17 cellular contexts compared by ENCODE assay signal in the genomic region with DNA sequence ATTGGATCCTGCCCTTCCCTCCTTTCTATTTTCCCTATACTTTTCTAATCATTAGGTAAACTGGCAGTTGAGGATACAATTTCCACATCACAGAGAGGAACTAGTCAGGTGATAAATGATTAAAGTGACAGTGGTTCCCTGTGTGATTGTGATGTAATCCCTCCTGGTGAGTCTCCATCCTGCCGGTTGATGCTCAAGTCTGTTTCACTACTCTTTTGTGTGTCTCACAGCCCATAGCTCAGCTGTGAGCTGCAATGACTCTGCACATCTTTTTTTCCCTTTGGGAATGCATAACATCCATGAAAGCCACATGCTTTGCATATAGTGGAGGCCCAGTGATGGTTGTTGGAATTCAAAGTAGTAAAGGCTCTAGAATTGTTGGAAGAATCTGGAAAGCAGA.
DNase-seq lines count a peak whose midpoint lies in the region; ATAC-seq and TF ChIP-seq lines count a peak whose summit lies in the region.
"Had no signal": no experiment of that assay in that cellular context is flagged by ENCODE, and none has a peak within 500 bp of the region (broad histone marks: within the 10 kb centered on the region; RNA-seq: fewer than 3 reads in every experiment).

No MANE protein-coding gene starts in this region.

- no peak overlapping the region for H3K27ac Mint-ChIP-seq in activated naive CD8-positive, alpha-beta T cell treated with anti-CD3 and anti-CD28 coated beads for 36 hours
- H3K27ac Mint-ChIP-seq in natural killer cell: peak overlapping the region in 1 of 2 donors; percentile 27
- H3K27ac Mint-ChIP-seq: mesothelial cell of epicardium had no signal

- H3K56ac ChIP-seq in mesendoderm (ENCODE audit: low read length): no peak overlapping the region

- no peak overlapping the region for H3K4me3 Mint-ChIP-seq in activated naive CD8-positive, alpha-beta T cell treated with anti-CD3 and anti-CD28 coated beads for 36 hours
- no peak overlapping the region for H3K4me3 Mint-ChIP-seq in natural killer cell
- H3K4me3 Mint-ChIP-seq: mesothelial cell of epicardium had no signal

- H3K9me3 Mint-ChIP-seq in activated naive CD8-positive, alpha-beta T cell treated with anti-CD3 and anti-CD28 coated beads for 36 hours: no peaks in the 10 kb centered on the region
- H3K9me3 Mint-ChIP-seq in natural killer cell: no peaks in the 10 kb centered on the region
- H3K9me3 Mint-ChIP-seq: mesothelial cell of epicardium had no signal

- H4K5ac ChIP-seq in mesendoderm (ENCODE audit: low read length): no peak overlapping the region

- peaks cover 39% of the 10 kb centered on the region for H3K4me1 Mint-ChIP-seq in activated naive CD8-positive, alpha-beta T cell treated with anti-CD3 and anti-CD28 coated beads for 36 hours
- peaks cover 0 to 10% of the 10 kb centered on the region in 2 donors for H3K4me1 Mint-ChIP-seq in natural killer cell

- no peak overlapping the region for H2BK5ac ChIP-seq in mesendoderm (ENCODE audit: low read length)

- H3K4me1 ChIP-seq in mesendoderm (ENCODE audit: control insufficient read depth, low read depth, low read length) (peaks cover 26% of the 10 kb centered on the region), colonic mucosa (no peaks in the 10 kb centered on the region)

- TF ChIP-seq CTCF in colonic mucosa (IDR thresholded peaks at IDR 0.05): no peak
- TF ChIP-seq CTCF in natural killer cell (IDR thresholded peaks at IDR 0.05): no peak

- no peak overlapping the region for H2BK120ac ChIP-seq in mesendoderm (ENCODE audit: low read depth, low read length)

- H4K8ac ChIP-seq in mesendoderm (ENCODE audit: low read depth, low read length): no peak overlapping the region

- DNase-seq in EL (peak; percentile 39), MV-4-11 (lab: John Stamatoyannopoulos, UW) (peak; percentile 73), cerebellum (ENCODE audit: low spot score) (peak; percentile 21), mesendoderm (peak; percentile 82), colonic mucosa (no peak), natural killer cell (no peak)
- DNase-seq in activated naive CD8-positive, alpha-beta T cell treated with anti-CD3 and anti-CD28 coated beads for 36 hours: no peak
- DNase-seq: amniotic stem cell; effector CD4-positive, alpha-beta T cell; GOT3; hypothalamus; KBM-7; NCI-H2081 treated with DMSO at 0.1 percent for 48 hours; PC-3; T1000 had no signal

- H3K79me2 ChIP-seq in mesendoderm (ENCODE audit: control insufficient read depth, insufficient read depth, low read length): no peaks in the 10 kb centered on the region

- H3K36me3 Mint-ChIP-seq in activated naive CD8-positive, alpha-beta T cell treated with anti-CD3 and anti-CD28 coated beads for 36 hours: peaks cover 55% of the 10 kb centered on the region
- peaks cover 11% of the 10 kb centered on the region for H3K36me3 Mint-ChIP-seq in natural killer cell

- peak overlapping the region; percentile 52 for H3K27ac ChIP-seq in mesendoderm (ENCODE audit: low read depth, low read length)
- H3K27ac ChIP-seq in colonic mucosa: no peak overlapping the region

- intact Hi-C loops in colonic mucosa (cut with DNase I) (no loop called here), natural killer cell (cut with micrococcal nuclease) (no loop called here)

- no peak overlapping the region for H3K9ac ChIP-seq in mesendoderm (ENCODE audit: low read length)
- H3K9ac ChIP-seq in colonic mucosa (ENCODE audit: low read depth in 2 of 2, low read length in 2 of 2): no peak overlapping the region

- H3K36me3 ChIP-seq in mesendoderm (ENCODE audit: control insufficient read depth, insufficient read depth, low read length) (peaks cover 5% of the 10 kb centered on the region), colonic mucosa (no peaks in the 10 kb centered on the region)

- H3K4ac ChIP-seq in mesendoderm (ENCODE audit: low read depth, low read length): no peak overlapping the region

- no peak for ATAC-seq in GM21825 (IDR thresholded peaks at IDR 0.05; ENCODE audit: unreplicated experiment)
- no peak for ATAC-seq in natural killer cell
- ATAC-seq: PC-3 had no signal

- H3K23ac ChIP-seq in mesendoderm (ENCODE audit: low read length): no peak overlapping the region

- no peak overlapping the region for H2BK15ac ChIP-seq in mesendoderm (replicated peaks; ENCODE audit: low read depth)

- no peaks in the 10 kb centered on the region for H3K79me1 ChIP-seq in mesendoderm (ENCODE audit: low read length)

- H3K4me3 ChIP-seq in mesendoderm (ENCODE audit: low read length) (no peak overlapping the region), colonic mucosa (no peak overlapping the region)

- H3K18ac ChIP-seq in mesendoderm (ENCODE audit: low read length): no peak overlapping the region

- WGBS in mesendoderm (ENCODE audit: extremely low coverage, insufficient coverage, low lambda C conversion rate): no CpG with 5 or more reads among the region's 1 CpG

- H2AK5ac ChIP-seq in mesendoderm (ENCODE audit: low read length): no peak overlapping the region

- no peaks in the 10 kb centered on the region for H3K9me3 ChIP-seq in colonic mucosa

- H3K27me3 ChIP-seq in mesendoderm (ENCODE audit: insufficient read depth, low read length, poor library complexity) (no peaks in the 10 kb centered on the region), colonic mucosa (no peaks in the 10 kb centered on the region)

- H3K27me3 Mint-ChIP-seq in activated naive CD8-positive, alpha-beta T cell treated with anti-CD3 and anti-CD28 coated beads for 36 hours: no peaks in the 10 kb centered on the region
- H3K27me3 Mint-ChIP-seq in natural killer cell (ENCODE audit: low read depth in 2 of 2): no peaks in the 10 kb centered on the region

- no peak overlapping the region for H3K4me2 ChIP-seq in mesendoderm (ENCODE audit: low read length)

Comparison
In these comparisons a context has a peak if more than half of its experiments do, and no peak if none do; other contexts are left out.
1. DNase-seq: peak in EL (single experiment), MV-4-11 (single experiment), cerebellum (single experiment) and mesendoderm (single experiment); none in activated naive CD8-positive, alpha-beta T cell treated with anti-CD3 and anti-CD28 coated beads for 36 hours (single experiment), colonic mucosa (single experiment) and natural killer cell (single experiment).